ENCODE assay signal across 1 cellular context in genomic region chr3:183837390-183837789, GRCh38.
TF ChIP-seq lines count a peak whose summit lies in the region.

No MANE protein-coding gene starts in this region.

TF ChIP-seq in WTC11, 78 proteins besides CTCF, POLR2A, EP300 and RAD21 (continued from another document):
- TF ChIP-seq ARID4B (CRISPR knock-in tag; IDR thresholded peaks at IDR 0.05; ENCODE audit: borderline replicate concordance) (no peak), AFF4 (CRISPR knock-in tag; IDR thresholded peaks at IDR 0.05; ENCODE audit: borderline replicate concordance) (no peak), ZNF121 (CRISPR knock-in tag; IDR thresholded peaks at IDR 0.05) (no peak), ZNF219 (CRISPR knock-in tag; IDR thresholded peaks at IDR 0.05; ENCODE audit: borderline replicate concordance) (no peak), GTF2I (CRISPR knock-in tag; conservative IDR thresholded peaks at IDR 0.05) (no peak), ZNF532 (CRISPR knock-in tag; IDR thresholded peaks at IDR 0.05; ENCODE audit: borderline replicate concordance) (no peak), ZNF396 (CRISPR knock-in tag; IDR thresholded peaks at IDR 0.05; ENCODE audit: borderline replicate concordance) (no peak), NR1H2 (CRISPR knock-in tag; IDR thresholded peaks at IDR 0.05) (no peak), TCF7 (CRISPR knock-in tag; IDR thresholded peaks at IDR 0.05; ENCODE audit: low read depth) (no peak), JAZF1 (CRISPR knock-in tag; IDR thresholded peaks at IDR 0.05) (no peak), E2F1 (CRISPR knock-in tag; IDR thresholded peaks at IDR 0.05) (no peak), NR2C2 (CRISPR knock-in tag; IDR thresholded peaks at IDR 0.05) (no peak)
TF ChIP-seq in WTC11: peak in this region for 0.
